In the genomic region with DNA sequence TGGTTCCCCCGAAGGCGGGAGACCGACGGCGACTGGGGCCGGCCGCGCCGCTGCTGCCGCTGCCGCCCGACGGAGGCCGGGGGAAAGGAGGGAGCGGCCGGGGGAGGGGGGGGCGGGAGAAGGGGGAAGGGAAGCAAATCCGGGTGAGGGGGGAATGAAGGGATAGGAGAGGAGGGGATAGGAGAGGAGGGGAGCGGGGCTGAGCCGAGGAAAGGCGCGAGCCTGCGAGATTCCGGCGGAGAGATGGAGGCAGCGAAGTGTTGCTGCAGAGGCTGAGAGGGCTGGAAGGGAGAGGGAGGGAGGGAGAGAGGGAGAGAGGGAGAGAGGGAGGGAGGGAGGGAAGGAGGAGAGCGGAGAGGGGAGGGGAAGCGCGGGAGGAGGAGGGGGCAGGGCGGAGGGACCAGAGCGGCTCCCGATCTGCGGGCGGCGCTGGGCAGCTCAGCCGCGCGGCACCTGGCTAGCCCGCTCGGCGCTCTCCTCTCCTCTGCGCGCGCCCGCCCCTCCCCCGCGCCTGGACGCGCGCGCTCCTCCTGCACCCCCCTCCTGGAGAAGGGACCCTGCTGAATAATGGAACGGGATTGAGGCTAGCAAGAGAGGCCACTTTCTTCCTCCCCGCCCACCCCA, we compare ENCODE assay signal across 10 cellular contexts. TPM values are rescaled to one million over a fixed set of nuclear protein-coding genes. Genes with fewer than 3 reads are reported as not detected.
DNase-seq lines count a peak whose midpoint lies in the region; ATAC-seq and TF ChIP-seq lines count a peak whose summit lies in the region.
"Had no signal": no experiment of that assay in that cellular context is flagged by ENCODE, and none has a peak within 500 bp of the region (broad histone marks: within the 10 kb centered on the region; RNA-seq: fewer than 3 reads in every experiment).

No MANE protein-coding gene starts in this region.

- H3K9me2 ChIP-seq in MM.1S (replicated peaks; ENCODE audit: insufficient read depth, low read length): no peaks in the 10 kb centered on the region

- H3K27me3 ChIP-seq in BLaER1 (peaks cover 75% of the 10 kb centered on the region), dorsolateral prefrontal cortex (peaks cover 0 to 3% (median 0%) of the 10 kb centered on the region in 45 donors), MM.1S (replicated peaks; ENCODE audit: insufficient read depth, low read length) (peaks cover 87% of the 10 kb centered on the region)

- H3K4me3 ChIP-seq in BLaER1 (peak overlapping the region; percentile 59), dorsolateral prefrontal cortex (peak overlapping the region; percentile 36 to 79 (median 65)), MM.1S (ENCODE audit: low read length) (no peak overlapping the region), foreskin fibroblast (ENCODE audit: low read depth in 1 of 2, low read length in 2 of 2) (no peak overlapping the region)

- no peaks in the 10 kb centered on the region for H3F3A ChIP-seq in MM.1S (ENCODE audit: insufficient read depth, low read length)

- H3K9ac ChIP-seq in BLaER1: no peak overlapping the region
- no peak overlapping the region for H3K9ac ChIP-seq in MM.1S (ENCODE audit: low read length)

- ATAC-seq in natural killer cell (peak in 2 of 3 donors; percentile 31 to 44), GM18519 (IDR thresholded peaks at IDR 0.05; ENCODE audit: low FRiP score, unreplicated experiment) (no peak)

- no peak overlapping the region for H3K27ac ChIP-seq in BLaER1
- peak overlapping the region in 46 of 59 donors; percentile 14 to 92 (median 77) for H3K27ac ChIP-seq in dorsolateral prefrontal cortex
- H3K27ac ChIP-seq in MM.1S (ENCODE audit: low read length): no peak overlapping the region

- no peaks in the 10 kb centered on the region for H3K36me3 ChIP-seq in BLaER1
- no peaks in the 10 kb centered on the region for H3K36me3 ChIP-seq in MM.1S (replicated peaks; ENCODE audit: insufficient read depth, low read length)

- H3K4me2 ChIP-seq in BLaER1 (peak overlapping the region; percentile 79), MM.1S (ENCODE audit: low read depth, low read length) (no peak overlapping the region)

- H3K9me3 ChIP-seq in BLaER1 (no peaks in the 10 kb centered on the region), MM.1S (replicated peaks; ENCODE audit: insufficient read depth, low read length) (no peaks in the 10 kb centered on the region)

- H3K4me1 ChIP-seq in BLaER1 (peaks cover 79% of the 10 kb centered on the region), MM.1S (ENCODE audit: low read length) (no peaks in the 10 kb centered on the region)

- H3K4me3 Mint-ChIP-seq in natural killer cell: peak overlapping the region; percentile 72

- peaks cover 12 to 23% of the 10 kb centered on the region in 2 donors for H3K27me3 Mint-ChIP-seq in natural killer cell (ENCODE audit: low read depth in 2 of 2)

- intact Hi-C loops in dorsolateral prefrontal cortex (cut with DNase I) (loop anchor here (1.0 to 10.0 kb wide), 2 partner anchors 24 to 329 kb away; partner anchors contain the start of genes PRDX5 (in 1 of the 2) and TRMT112 (in 1 of the 2)), natural killer cell (cut with micrococcal nuclease) (no loop called here)

- no peaks in the 10 kb centered on the region for H3K79me2 ChIP-seq in MM.1S (ENCODE audit: low read length)

- TF ChIP-seq CTCF in dorsolateral prefrontal cortex (IDR thresholded peaks at IDR 0.05 in 54 of 56, conservative IDR thresholded peaks at IDR 0.05 in 2 of 56; ENCODE audit: low read depth in 1 of 56, partially characterized antibody in 56 of 56): peak in 6 of 56 donors; percentile 9 to 23 (median 16)
- TF ChIP-seq CTCF in natural killer cell (IDR thresholded peaks at IDR 0.05): no peak
- TF ChIP-seq CTCF in MM.1S (IDR thresholded peaks at IDR 0.05; ENCODE audit: low read length): no peak
- TF ChIP-seq CTCF in foreskin fibroblast (IDR thresholded peaks at IDR 0.05; ENCODE audit: low read depth, low read length): no peak

- peaks cover 0 to 8% of the 10 kb centered on the region in 2 donors for H3K4me1 Mint-ChIP-seq in natural killer cell

- no peaks in the 10 kb centered on the region for H3K36me3 Mint-ChIP-seq in natural killer cell

- H4K20me1 ChIP-seq in BLaER1: peaks cover 12% of the 10 kb centered on the region
- no peaks in the 10 kb centered on the region for H4K20me1 ChIP-seq in MM.1S (ENCODE audit: insufficient read depth, low read length)

- no peak overlapping the region for H3K27ac Mint-ChIP-seq in natural killer cell

- H3K9me3 Mint-ChIP-seq in natural killer cell: no peaks in the 10 kb centered on the region

- H2AFZ ChIP-seq in MM.1S (ENCODE audit: low read length): no peak overlapping the region

- DNase-seq in NCI-H1105 (lab: John Stamatoyannopoulos, UW): peak; percentile 70
- peak in 9 of 10 donors; percentile 35 to 87 (median 72) for DNase-seq in dorsolateral prefrontal cortex
- no peak for DNase-seq in natural killer cell
- no peak for DNase-seq in MM.1S
- no peak for DNase-seq in foreskin fibroblast
- DNase-seq in HuH-7.5 (ENCODE audit: low spot score): no peak
- DNase-seq: activated T-cell treated with anti-CD3 and anti-CD28 coated beads, Interleukin-2, amount 50 U/mL, for 48 hours; HCEC 1CT had no signal

RNA-seq across cellular contexts. Expression of gene SLC22A12, which starts 52.4 kb away (rescaled TPM):
- total RNA-seq in dorsolateral prefrontal cortex: not detected
- not detected for total RNA-seq in natural killer cell

Comparison
In these comparisons a context has a peak if more than half of its experiments do, and no peak if none do; other contexts are left out.
1. H3K27ac ChIP-seq: peak in dorsolateral prefrontal cortex (46 of 59); none in BLaER1 (single experiment) and MM.1S (single experiment).
2. H3K4me3 ChIP-seq: peak in BLaER1 (single experiment) and dorsolateral prefrontal cortex (59 of 59); none in MM.1S (single experiment) and foreskin fibroblast (0 of 2).
3. DNase-seq: peak in NCI-H1105 (single experiment) and dorsolateral prefrontal cortex (9 of 10); none in natural killer cell (single experiment), MM.1S (single experiment), foreskin fibroblast (0 of 2) and HuH-7.5 (single experiment).